29 cellular contexts compared by ENCODE assay signal in genomic region chr12:27689558-27690180, GRCh38. TPM values are rescaled to one million over a fixed set of nuclear protein-coding genes. Genes with fewer than 3 reads are reported as not detected.
"Had no signal": no experiment of that assay in that cellular context is flagged by ENCODE, and none has a peak within 500 bp of the region (broad histone marks: within the 10 kb centered on the region; RNA-seq: fewer than 3 reads in every experiment).

No MANE protein-coding gene starts in this region.

- H3K36me3 Mint-ChIP-seq: natural killer cell treated with Interleukin-12 subunit alpha and Interleukin-12 subunit beta and Interleukin-15 and Interleukin-18, amount 100 ng/mL, for 72 hours had no signal

- DNase-seq: heart right ventricle; islet precursor cell; left ventricle myocardium inferior; mesendoderm; mucosa of descending colon; naive thymus-derived CD4-positive, alpha-beta T cell; nucleus accumbens; pancreas; posterior cingulate gyrus; retina; right cardiac atrium; stimulated activated CD4-positive, alpha-beta T cell treated with anti-CD3 and anti-CD28 coated beads, Interleukin-12 subunit alpha, Interleukin-12 subunit beta, amount 100 ng/mL, for 4 hours; stimulated activated CD4-positive, alpha-beta T cell treated with anti-CD3 and anti-CD28 coated beads, Interleukin-15, amount 100 ng/mL, for 24 hours; stimulated activated CD4-positive, alpha-beta T cell treated with anti-CD3 and anti-CD28 coated beads, Interleukin-2, amount 100 ng/mL, for 24 hours; stimulated activated CD4-positive, alpha-beta T cell treated with anti-CD3 and anti-CD28 coated beads, Interleukin-4, amount 100 ng/mL, for 1 hour; stimulated activated naive CD4-positive, alpha-beta T cell treated with Interleukin-2 at 50 U/mL for 16 hours; stimulated activated naive CD8-positive, alpha-beta T cell treated with anti-CD3 and anti-CD28 coated beads, Interleukin-15, amount 100 ng/mL, for 72 hours; tibial artery; trophoblast cell; upper lobe of right lung had no signal

- H3K27me3 ChIP-seq: heart right ventricle, hepatocyte, pancreas, tibial artery, upper lobe of right lung had no signal

- H3K9me3 ChIP-seq: heart right ventricle, left ventricle myocardium inferior, mucosa of descending colon, pancreas, prostate gland, thoracic aorta, tibial artery, upper lobe of right lung had no signal

- H3K9me3 Mint-ChIP-seq: mesothelial cell of epicardium; naive thymus-derived CD4-positive, alpha-beta T cell; natural killer cell treated with Interleukin-12 subunit alpha and Interleukin-12 subunit beta and Interleukin-15 and Interleukin-18, amount 100 ng/mL, for 72 hours; neural crest cell; stimulated activated naive CD8-positive, alpha-beta T cell treated with anti-CD3 and anti-CD28 coated beads, Interleukin-15, amount 100 ng/mL, for 72 hours had no signal

- H3K36me3 ChIP-seq: prostate gland had no signal

- H3K4me1 ChIP-seq: heart right ventricle, left ventricle myocardium inferior, pancreas, prostate gland, tibial artery, upper lobe of right lung had no signal

- H3K27ac ChIP-seq: heart right ventricle, hepatocyte, left ventricle myocardium inferior, pancreas, prostate gland, skin epidermis, thoracic aorta, tibial artery, upper lobe of right lung had no signal

- ATAC-seq: mucosa of descending colon; naive thymus-derived CD4-positive, alpha-beta T cell; natural killer cell treated with Interleukin-12 subunit alpha and Interleukin-12 subunit beta and Interleukin-15 and Interleukin-18, amount 100 ng/mL, for 72 hours; pancreas; sciatic nerve; stimulated activated naive CD8-positive, alpha-beta T cell treated with anti-CD3 and anti-CD28 coated beads, Interleukin-15, amount 100 ng/mL, for 72 hours; upper lobe of right lung had no signal

- H3K4me1 Mint-ChIP-seq: mesothelial cell of epicardium; naive thymus-derived CD4-positive, alpha-beta T cell; neural crest cell; stimulated activated naive CD8-positive, alpha-beta T cell treated with anti-CD3 and anti-CD28 coated beads, Interleukin-15, amount 100 ng/mL, for 72 hours had no signal

- H3K4me3 Mint-ChIP-seq: mesothelial cell of epicardium; naive thymus-derived CD4-positive, alpha-beta T cell; natural killer cell treated with Interleukin-12 subunit alpha and Interleukin-12 subunit beta and Interleukin-15 and Interleukin-18, amount 100 ng/mL, for 72 hours; neural crest cell; stimulated activated naive CD8-positive, alpha-beta T cell treated with anti-CD3 and anti-CD28 coated beads, Interleukin-15, amount 100 ng/mL, for 72 hours had no signal

- H3K27me3 Mint-ChIP-seq: naive thymus-derived CD4-positive, alpha-beta T cell; natural killer cell treated with Interleukin-12 subunit alpha and Interleukin-12 subunit beta and Interleukin-15 and Interleukin-18, amount 100 ng/mL, for 72 hours; stimulated activated naive CD8-positive, alpha-beta T cell treated with anti-CD3 and anti-CD28 coated beads, Interleukin-15, amount 100 ng/mL, for 72 hours had no signal

- H3K27ac Mint-ChIP-seq: mesothelial cell of epicardium; naive thymus-derived CD4-positive, alpha-beta T cell; natural killer cell treated with Interleukin-12 subunit alpha and Interleukin-12 subunit beta and Interleukin-15 and Interleukin-18, amount 100 ng/mL, for 72 hours had no signal

- H3K4me3 ChIP-seq: heart right ventricle, hepatocyte, left ventricle myocardium inferior, lung, mucosa of descending colon, pancreas, prostate gland, skin epidermis, thoracic aorta, tibial artery, upper lobe of right lung had no signal

RNA-seq across cellular contexts. Expression of gene REP15, which starts 6.6 kb away (rescaled TPM):
- polyA plus RNA-seq: naive thymus-derived CD4-positive, alpha-beta T cell had no signal
